In genomic region chr1:41241748-41242644, GRCh38 we compare ENCODE assay signal across 1 cellular context.
TF ChIP-seq lines count a peak whose summit lies in the region.

Gene SCMH1, minus strand, starts transcription at chr1:41242306. Its CDS starts 56,173 bp downstream, at chr1:41186133.

TF ChIP-seq in H1, 55 proteins besides CTCF, POLR2A, EP300 and RAD21 (continued from another document):
- TF ChIP-seq CHD7 (IDR thresholded peaks at IDR 0.05; ENCODE audit: insufficient replicate concordance, low read length) (no peak), NRF1 (IDR thresholded peaks at IDR 0.05; ENCODE audit: low read depth, low read length) (peak; percentile 17; the same call in 1 of the 2 replicates), PHF8 (conservative IDR thresholded peaks at IDR 0.05; ENCODE audit: low read depth, low read length) (peak; percentile 69), BACH1 (IDR thresholded peaks at IDR 0.05; ENCODE audit: low read length) (no peak), USF2 (IDR thresholded peaks at IDR 0.05; ENCODE audit: low read length) (no peak), MAFK (IDR thresholded peaks at IDR 0.05; ENCODE audit: low read depth, low read length) (no peak), HDAC6 (IDR thresholded peaks at IDR 0.05; ENCODE audit: low read depth, low read length) (no peak), GABPA (IDR thresholded peaks at IDR 0.05; ENCODE audit: borderline replicate concordance, insufficient read depth, low read length) (no peak), SP2 (IDR thresholded peaks at IDR 0.05; ENCODE audit: low read length) (no peak), SP1 (IDR thresholded peaks at IDR 0.05; ENCODE audit: low read depth, low read length) (no peak), GTF2F1 (IDR thresholded peaks at IDR 0.05; ENCODE audit: borderline replicate concordance, low read depth, low read length) (no peak), POLR2AphosphoS5 (IDR thresholded peaks at IDR 0.05; ENCODE audit: low read depth, low read length) (no peak), RBBP5 (IDR thresholded peaks at IDR 0.05; ENCODE audit: borderline replicate concordance, low read depth, low read length) (peak; percentile 34; the same call in 1 of the 2 replicates), SIN3A (conservative IDR thresholded peaks at IDR 0.05 in 1 of 2, IDR thresholded peaks at IDR 0.05 in 1 of 2; ENCODE audit: low read depth in 1 of 2, low read length in 2 of 2) (no peak; a peak in 1 of 4 replicates), EZH2 (IDR thresholded peaks at IDR 0.05; ENCODE audit: low read depth, low read length, severe bottlenecking) (no peak), KDM5A (IDR thresholded peaks at IDR 0.05; ENCODE audit: low read length) (no peak), SIRT6 (IDR thresholded peaks at IDR 0.05; ENCODE audit: low read length) (no peak), CBX5 (IDR thresholded peaks at IDR 0.05; ENCODE audit: low read depth, low read length) (no peak), SAP30 (IDR thresholded peaks at IDR 0.05; ENCODE audit: insufficient read depth, insufficient replicate concordance, low read length) (no peak), SIX5 (IDR thresholded peaks at IDR 0.05; ENCODE audit: low read depth, low read length) (no peak), ZNF274 (IDR thresholded peaks at IDR 0.05; ENCODE audit: borderline replicate concordance, extremely low read depth, low read length) (no peak), CHD1 (IDR thresholded peaks at IDR 0.05; ENCODE audit: low read depth, low read length) (no peak), EGR1 (IDR thresholded peaks at IDR 0.05; ENCODE audit: borderline replicate concordance, low read depth, low read length) (no peak; the same call in 1 of the 2 replicates), SRF (IDR thresholded peaks at IDR 0.05; ENCODE audit: low read depth, low read length) (no peak), TEAD4 (IDR thresholded peaks at IDR 0.05; ENCODE audit: low read depth, low read length) (no peak), YY1 (IDR thresholded peaks at IDR 0.05; ENCODE audit: low read depth, low read length) (peak; percentile 88)
- TF ChIP-seq, protein P1, sequence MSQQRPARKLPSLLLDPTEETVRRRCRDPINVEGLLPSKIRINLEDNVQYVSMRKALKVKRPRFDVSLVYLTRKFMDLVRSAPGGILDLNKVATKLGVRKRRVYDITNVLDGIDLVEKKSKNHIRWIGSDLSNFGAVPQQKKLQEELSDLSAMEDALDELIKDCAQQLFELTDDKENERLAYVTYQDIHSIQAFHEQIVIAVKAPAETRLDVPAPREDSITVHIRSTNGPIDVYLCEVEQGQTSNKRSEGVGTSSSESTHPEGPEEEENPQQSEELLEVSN (IDR thresholded peaks at IDR 0.05): peak; percentile 26
- TF ChIP-seq, protein P2, sequence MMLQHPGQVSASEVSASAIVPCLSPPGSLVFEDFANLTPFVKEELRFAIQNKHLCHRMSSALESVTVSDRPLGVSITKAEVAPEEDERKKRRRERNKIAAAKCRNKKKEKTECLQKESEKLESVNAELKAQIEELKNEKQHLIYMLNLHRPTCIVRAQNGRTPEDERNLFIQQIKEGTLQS (IDR thresholded peaks at IDR 0.05; ENCODE audit: insufficient read depth, low read depth, low read length): no peak
